Comparison of ENCODE assay signal across 8 cellular contexts in the genomic region with DNA sequence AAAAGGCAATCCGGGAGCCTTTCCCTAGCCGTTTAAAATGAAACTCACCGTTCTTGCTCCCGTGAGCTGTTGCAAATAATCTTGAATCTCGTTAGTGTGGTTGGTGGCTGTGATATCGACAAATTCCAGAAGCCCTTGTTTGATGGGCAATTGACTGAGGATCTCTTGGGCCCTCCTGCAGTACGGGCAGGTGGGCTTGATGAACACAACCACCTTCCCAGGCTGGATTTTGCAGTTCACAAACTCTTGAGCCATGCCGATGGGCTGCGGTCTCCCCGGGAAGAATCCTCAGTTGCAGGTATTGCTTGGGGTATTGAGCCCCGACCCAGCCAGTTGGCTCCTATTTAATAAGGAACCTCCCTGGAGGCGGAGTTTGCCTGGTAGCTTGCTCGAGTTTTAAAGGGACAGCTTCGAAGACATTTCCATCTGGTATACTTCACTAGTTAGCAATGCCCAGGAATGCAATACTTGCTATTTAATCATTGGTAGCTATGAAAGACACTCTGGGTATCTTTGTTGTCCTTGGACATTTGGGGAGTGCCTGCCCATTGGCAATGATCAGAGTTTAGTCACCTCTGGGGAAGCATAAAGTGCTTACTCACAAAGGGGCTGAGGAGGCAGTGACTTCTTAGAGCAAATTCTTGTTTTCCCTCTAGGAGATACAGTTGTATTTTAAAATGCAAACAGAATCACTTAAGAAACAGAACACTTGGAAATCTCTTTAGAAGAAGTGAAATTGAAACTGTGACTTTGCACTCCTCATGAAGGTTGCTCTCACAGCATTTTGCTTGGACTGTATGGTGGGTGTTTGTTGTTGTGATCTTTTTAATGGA. TPM values are rescaled to one million over a fixed set of nuclear protein-coding genes. Genes with fewer than 3 reads are reported as not detected.
DNase-seq lines count a peak whose midpoint lies in the region; ATAC-seq, FAIRE-seq and TF ChIP-seq lines count a peak whose summit lies in the region.

TSS of gene GLRX (minus strand) at position 319 of the 833 bp plus-strand sequence. CDS start at position 255, 64 bp downstream.

- no peak; a peak in 1 of 5 replicates for TF ChIP-seq RAD21 in A549 (conservative IDR thresholded peaks at IDR 0.05 in 1 of 2, IDR thresholded peaks at IDR 0.05 in 1 of 2)

- H3K4me3 Mint-ChIP-seq in stimulated activated memory B cell treated with anti-CD40 and anti-IgM and Interleukin-4, amounts not matched to agents 10 μg/mL and 1 μg/mL and 100 μg/mL, for 72 hours: peak within 1 kb of the TSS; percentile 93

- CTCF ChIA-PET in A549 (lab: Yijun Ruan, JAX): interaction anchor here (1.0 to 9.3 kb wide), 12 partner anchors 10 to 175 kb away, joined by 3 to 59 read pairs (median 4); partner anchors contain the start of gene RFESD

- TF ChIP-seq EP300 in A549 (IDR thresholded peaks at IDR 0.05): no peak

- DNase-seq in A549 (ENCODE audit: low read depth in 1 of 2, low spot score in 1 of 2): peak; percentile 81 to 88
- peak; percentile 53 for DNase-seq in NCI-H1436 (lab: John Stamatoyannopoulos, UW)
- peak; percentile 73 for DNase-seq in WERI-Rb-1
- peak in 9 of 10 donors; percentile 63 to 83 (median 74) for DNase-seq in dorsolateral prefrontal cortex
- DNase-seq in left lung: peak; percentile 67 to 81

- intact Hi-C loops in dorsolateral prefrontal cortex (cut with DNase I): loop anchor here in 1 of 2 donors (10.0 kb wide), 1 partner anchor 268 kb away; the partner anchor contains the start of genes ARSK and SKIC3
- intact Hi-C loops in left lung (cut with DNase I): no loop called here

- ATAC-seq in A549 (peak; percentile 77 to 87), HG02759 (IDR thresholded peaks at IDR 0.05; ENCODE audit: unreplicated experiment) (peak; percentile 43), left lung (peak; percentile 79)
- peak; percentile 67 for ATAC-seq in stimulated activated memory B cell treated with anti-CD40 and anti-IgM and Interleukin-4, amounts not matched to agents 10 μg/mL and 1 μg/mL and 100 μg/mL, for 72 hours

- H3K9me3 ChIP-seq in A549: no peaks in the 10 kb centered on the region
- H3K9me3 ChIP-seq in WERI-Rb-1 (ENCODE audit: severe bottlenecking): no peaks in the 10 kb centered on the region
- no peaks in the 10 kb centered on the region for H3K9me3 ChIP-seq in left lung

- H3K4me2 ChIP-seq in A549: peak within 1 kb of the TSS; percentile 95

- WGBS in A549 (ENCODE audit: missing lambda C conversion rate): 2% methylated on average over 10 of the region's 14 CpGs

- POLR2A ChIA-PET in A549 (lab: Yijun Ruan, JAX): interaction anchor here (0.6 to 5.0 kb wide), 10 partner anchors 10 to 840 kb away, joined by 3 to 71 read pairs (median 6); partner anchors contain the start of genes CAST and RFESD

- H3K36me3 Mint-ChIP-seq in stimulated activated memory B cell treated with anti-CD40 and anti-IgM and Interleukin-4, amounts not matched to agents 10 μg/mL and 1 μg/mL and 100 μg/mL, for 72 hours: no peaks in the 10 kb centered on the region

- TF ChIP-seq POLR2A in A549 (IDR thresholded peaks at IDR 0.05; ENCODE audit: low read length) (peak; percentile 78), GM10847 (IDR thresholded peaks at IDR 0.05; ENCODE audit: extremely low read depth, insufficient read length) (peak; percentile 77)

- H3K4me1 ChIP-seq in A549 (peaks cover 55% of the 10 kb centered on the region), left lung (peaks cover 28 to 90% of the 10 kb centered on the region in 2 donors)

- TF ChIP-seq CTCF in A549 (IDR thresholded peaks at IDR 0.05) (no peak), WERI-Rb-1 (IDR thresholded peaks at IDR 0.05; ENCODE audit: low read depth, low read length) (no peak), dorsolateral prefrontal cortex (IDR thresholded peaks at IDR 0.05 in 54 of 56, conservative IDR thresholded peaks at IDR 0.05 in 2 of 56; ENCODE audit: low read depth in 1 of 56, partially characterized antibody in 56 of 56) (no peak), left lung (IDR thresholded peaks at IDR 0.05) (no peak)

- peak within 1 kb of the TSS; percentile 87 to 94 for H3K27ac ChIP-seq in A549
- peak within 1 kb of the TSS; percentile 56 for H3K27ac ChIP-seq in WERI-Rb-1
- H3K27ac ChIP-seq in dorsolateral prefrontal cortex: peak within 1 kb of the TSS in 56 of 59 donors; percentile 7 to 92 (median 80)
- H3K27ac ChIP-seq in left lung: peak within 1 kb of the TSS; percentile 95 to 97

- H3K36me3 ChIP-seq in WERI-Rb-1 (no peaks in the 10 kb centered on the region), left lung (no peaks in the 10 kb centered on the region)

- no peak for FAIRE-seq in A549 (lab: Jason Lieb, UNC)

- peak within 1 kb of the TSS; percentile 89 for H3K4me3 ChIP-seq in A549
- H3K4me3 ChIP-seq in WERI-Rb-1 (ENCODE audit: low read depth, low read length): peak within 1 kb of the TSS; percentile 70
- peak within 1 kb of the TSS; percentile 53 to 96 (median 79) for H3K4me3 ChIP-seq in dorsolateral prefrontal cortex
- peak within 1 kb of the TSS; percentile 78 to 83 for H3K4me3 ChIP-seq in left lung

- H3K27me3 ChIP-seq in WERI-Rb-1 (ENCODE audit: insufficient read depth, low read depth, severe bottlenecking): no peaks in the 10 kb centered on the region
- no peaks in the 10 kb centered on the region for H3K27me3 ChIP-seq in dorsolateral prefrontal cortex
- no peaks in the 10 kb centered on the region for H3K27me3 ChIP-seq in left lung

- no peaks in the 10 kb centered on the region for H3K9me3 Mint-ChIP-seq in stimulated activated memory B cell treated with anti-CD40 and anti-IgM and Interleukin-4, amounts not matched to agents 10 μg/mL and 1 μg/mL and 100 μg/mL, for 72 hours

- peaks cover 57% of the 10 kb centered on the region for H3K4me1 Mint-ChIP-seq in stimulated activated memory B cell treated with anti-CD40 and anti-IgM and Interleukin-4, amounts not matched to agents 10 μg/mL and 1 μg/mL and 100 μg/mL, for 72 hours

- H3K27ac Mint-ChIP-seq in stimulated activated memory B cell treated with anti-CD40 and anti-IgM and Interleukin-4, amounts not matched to agents 10 μg/mL and 1 μg/mL and 100 μg/mL, for 72 hours: peak within 1 kb of the TSS; percentile 76

- no peaks in the 10 kb centered on the region for H3K27me3 Mint-ChIP-seq in stimulated activated memory B cell treated with anti-CD40 and anti-IgM and Interleukin-4, amounts not matched to agents 10 μg/mL and 1 μg/mL and 100 μg/mL, for 72 hours

TF ChIP-seq in A549, 52 proteins besides CTCF, POLR2A, EP300 and RAD21:
- TF ChIP-seq TP53 (CRISPR knock-in tag; IDR thresholded peaks at IDR 0.05) (no peak), JUN (IDR thresholded peaks at IDR 0.05) (peak in 1 of 2 experiments; percentile 51; a peak in 2 of 5 replicates), FOSL2 (IDR thresholded peaks at IDR 0.05) (no peak), FOSL2 (CRISPR knock-in tag; IDR thresholded peaks at IDR 0.05) (peak; percentile 38; the same call in 1 of the 2 replicates), ZSCAN20 (CRISPR knock-in tag; IDR thresholded peaks at IDR 0.05) (no peak), JUNB (IDR thresholded peaks at IDR 0.05) (0 out of 2 replicates have a peak, but pooled peaks have one; percentile 17), POLR2AphosphoS2 (conservative IDR thresholded peaks at IDR 0.05; ENCODE audit: low read length) (no peak), MAX (IDR thresholded peaks at IDR 0.05) (peak; percentile 29; the same call in 1 of the 2 replicates), EHF (CRISPR knock-in tag; IDR thresholded peaks at IDR 0.05) (no peak), RNF2 (IDR thresholded peaks at IDR 0.05; ENCODE audit: borderline replicate concordance, low read depth) (no peak), RCOR1 (IDR thresholded peaks at IDR 0.05; ENCODE audit: low read depth, low read length) (no peak), MAFK (IDR thresholded peaks at IDR 0.05; ENCODE audit: partially characterized antibody) (peak; percentile 67)
- TF ChIP-seq, protein P1, sequence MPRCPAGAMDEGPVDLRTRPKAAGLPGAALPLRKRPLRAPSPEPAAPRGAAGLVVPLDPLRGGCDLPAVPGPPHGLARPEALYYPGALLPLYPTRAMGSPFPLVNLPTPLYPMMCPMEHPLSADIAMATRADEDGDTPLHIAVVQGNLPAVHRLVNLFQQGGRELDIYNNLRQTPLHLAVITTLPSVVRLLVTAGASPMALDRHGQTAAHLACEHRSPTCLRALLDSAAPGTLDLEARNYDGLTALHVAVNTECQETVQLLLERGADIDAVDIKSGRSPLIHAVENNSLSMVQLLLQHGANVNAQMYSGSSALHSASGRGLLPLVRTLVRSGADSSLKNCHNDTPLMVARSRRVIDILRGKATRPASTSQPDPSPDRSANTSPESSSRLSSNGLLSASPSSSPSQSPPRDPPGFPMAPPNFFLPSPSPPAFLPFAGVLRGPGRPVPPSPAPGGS (IDR thresholded peaks at IDR 0.05): peak; percentile 81; the same call in 2 of the 3 replicates

RNA-seq across cellular contexts. Expression of gene GLRX, which starts in this region (rescaled TPM):
- polyA plus RNA-seq in A549 (2011; rRNA removed) (329 and 381 TPM in 2 replicates), A549 (2017; fragmentation: RNase III; extraction: RNeasy Plus Mini Kit Qiagen cat#74134 plus additional on column Dnase treatment) (96.4 to 113 TPM (median 106 TPM) in 3 replicates)
- 165 and 222 TPM in 2 replicates for polyA plus RNA-seq in A549 (2012; cell fraction: cytosol; rRNA removed)
- polyA plus RNA-seq in A549 (2012; cell fraction: nucleus; rRNA removed): 49.6 and 81.8 TPM in 2 replicates
- 97.8 and 196 TPM in 2 replicates for polyA minus RNA-seq in A549 (2011; rRNA and poly(A)+ RNA removed)
- total RNA-seq in dorsolateral prefrontal cortex (100 to 1,000 TPM in 3 of 120 experiments, 10 to 100 TPM in 117; 13.7 to 109 (median 43.0) TPM), left lung (10 to 100 TPM; 60.3 to 98.1 TPM)

Comparison
In these comparisons a context has a peak if more than half of its experiments do, and no peak if none do; other contexts are left out.
1. Peak in every context shown above with its lines: DNase-seq, ATAC-seq, H3K4me3 ChIP-seq and H3K27ac ChIP-seq.